Comparison of ENCODE assay signal across 3 cellular contexts in genomic region chr5:162931501-162931900, GRCh38.
"Had no signal": no experiment of that assay in that cellular context is flagged by ENCODE, and none has a peak within 500 bp of the region (broad histone marks: within the 10 kb centered on the region; RNA-seq: fewer than 3 reads in every experiment).

No MANE protein-coding gene starts in this region.

- DNase-seq: IMR-90, KBM-7, KG1 had no signal
